11 cellular contexts compared by ENCODE assay signal in the genomic region with DNA sequence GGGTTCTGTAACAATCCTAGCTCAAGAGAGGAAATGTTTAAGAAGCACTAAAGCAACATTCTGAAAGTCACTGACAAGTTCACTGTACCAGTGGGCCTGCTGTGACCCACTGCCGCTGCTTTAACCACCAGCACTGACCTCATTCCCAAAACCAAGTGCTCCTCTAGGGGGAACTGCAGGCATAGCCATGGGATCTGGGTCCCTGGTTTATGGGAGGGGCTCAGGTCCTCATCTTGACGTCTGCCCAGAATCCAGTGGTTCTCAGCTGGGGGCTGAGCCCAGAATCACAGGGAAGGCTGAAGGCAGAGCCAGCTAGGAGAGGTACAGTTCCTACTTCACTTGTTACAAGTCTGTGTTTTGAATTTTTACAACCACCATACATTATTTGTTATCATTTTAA. TPM values are rescaled to one million over a fixed set of nuclear protein-coding genes. Genes with fewer than 3 reads are reported as not detected.
DNase-seq lines count a peak whose midpoint lies in the region; ATAC-seq and TF ChIP-seq lines count a peak whose summit lies in the region.
"Had no signal": no experiment of that assay in that cellular context is flagged by ENCODE, and none has a peak within 500 bp of the region (broad histone marks: within the 10 kb centered on the region; RNA-seq: fewer than 3 reads in every experiment).

No MANE protein-coding gene starts in this region.

- CTCF ChIA-PET in activated CD4-positive, alpha-beta memory T cell treated with anti-CD3 and anti-CD28 coated beads for 36 hours (lab: Charles Lee), result interaction anchor here (1.5 kb wide), 1 partner anchor 36 kb away, joined by 3 read pairs; the partner anchor contains the start of gene SLC2A8
- CTCF ChIA-PET in activated CD4-positive, alpha-beta memory T cell treated with anti-CD3 and anti-CD28 coated beads, Interleukin-2, amount 10 ng/mL, durations not matched to agents 7 days and 5 days (lab: Charles Lee), result interaction anchor here (1.7 kb wide), 1 partner anchor 9 kb away, joined by 3 read pairs; no protein-coding TSS in a partner anchor
- CTCF ChIA-PET in activated naive CD4-positive, alpha-beta T cell treated with anti-CD3 and anti-CD28 coated beads, Interleukin-2, amount 10 ng/mL, durations not matched to agents 7 days and 5 days (lab: Charles Lee), result interaction anchor here (0.7 to 0.9 kb wide), 2 partner anchors 27 to 80 kb away, joined by 3 read pairs; no protein-coding TSS in a partner anchor

- POLR2A ChIA-PET in activated CD4-positive, alpha-beta memory T cell treated with anti-CD3 and anti-CD28 coated beads for 36 hours (lab: Charles Lee), result no interaction called here
- POLR2A ChIA-PET in activated CD4-positive, alpha-beta memory T cell treated with anti-CD3 and anti-CD28 coated beads, Interleukin-2, amount 10 ng/mL, durations not matched to agents 7 days and 5 days (lab: Charles Lee), result interaction anchor here (1.0 kb wide), 1 partner anchor 90 kb away, joined by 5 read pairs; the partner anchor contains the start of genes LRSAM1 and RPL12

- intact Hi-C loops in activated CD4-positive, alpha-beta memory T cell treated with anti-CD3 and anti-CD28 coated beads for 36 hours (cut with micrococcal nuclease), result no loop called here
- intact Hi-C loops in left ventricle myocardium superior (cut with micrococcal nuclease), result no loop called here

- H3K36me3 Mint-ChIP-seq in activated CD4-positive, alpha-beta memory T cell treated with anti-CD3 and anti-CD28 coated beads for 36 hours, result no peaks in the 10 kb centered on the region
- no peaks in the 10 kb centered on the region for H3K36me3 Mint-ChIP-seq in activated CD4-positive, alpha-beta memory T cell treated with anti-CD3 and anti-CD28 coated beads, Interleukin-2, amount 10 ng/mL, durations not matched to agents 7 days and 5 days (ENCODE audit: low read depth)
- no peaks in the 10 kb centered on the region for H3K36me3 Mint-ChIP-seq in activated naive CD4-positive, alpha-beta T cell treated with anti-CD3 and anti-CD28 coated beads, Interleukin-2, amount 10 ng/mL, durations not matched to agents 7 days and 5 days
- H3K36me3 Mint-ChIP-seq: activated naive CD4-positive, alpha-beta T cell treated with anti-CD3 and anti-CD28 coated beads, Interleukin-2, amount 50 U/mL, for 24 hours had no signal

- H3K36me3 ChIP-seq in WERI-Rb-1, result peaks cover 86% of the 10 kb centered on the region
- peaks cover 25% of the 10 kb centered on the region for H3K36me3 ChIP-seq in thoracic aorta

- H3K4me3 Mint-ChIP-seq in activated CD4-positive, alpha-beta memory T cell treated with anti-CD3 and anti-CD28 coated beads for 36 hours, result no peak overlapping the region
- H3K4me3 Mint-ChIP-seq in activated CD4-positive, alpha-beta memory T cell treated with anti-CD3 and anti-CD28 coated beads, Interleukin-2, amount 10 ng/mL, durations not matched to agents 7 days and 5 days, result no peak overlapping the region
- H3K4me3 Mint-ChIP-seq in activated naive CD4-positive, alpha-beta T cell treated with anti-CD3 and anti-CD28 coated beads, Interleukin-2, amount 10 ng/mL, durations not matched to agents 7 days and 5 days, result no peak overlapping the region
- H3K4me3 Mint-ChIP-seq: activated naive CD4-positive, alpha-beta T cell treated with anti-CD3 and anti-CD28 coated beads, Interleukin-2, amount 50 U/mL, for 24 hours had no signal

- H3K9me3 ChIP-seq in WERI-Rb-1 (ENCODE audit: severe bottlenecking) (no peaks in the 10 kb centered on the region), thoracic aorta (no peaks in the 10 kb centered on the region)

- peaks cover 9 to 22% of the 10 kb centered on the region in 2 donors for H3K4me1 ChIP-seq in thoracic aorta (ENCODE audit: control insufficient read depth in 1 of 2, low read depth in 2 of 2)

- H3K27ac ChIP-seq in WERI-Rb-1 (peak overlapping the region; percentile 17), thoracic aorta (peak overlapping the region; percentile 56 to 77)
- H3K27ac ChIP-seq: C4-2B had no signal

- no peaks in the 10 kb centered on the region for H3K4me1 Mint-ChIP-seq in activated CD4-positive, alpha-beta memory T cell treated with anti-CD3 and anti-CD28 coated beads for 36 hours (ENCODE audit: low read depth)
- peaks cover 9% of the 10 kb centered on the region for H3K4me1 Mint-ChIP-seq in activated CD4-positive, alpha-beta memory T cell treated with anti-CD3 and anti-CD28 coated beads, Interleukin-2, amount 10 ng/mL, durations not matched to agents 7 days and 5 days
- H3K4me1 Mint-ChIP-seq in activated naive CD4-positive, alpha-beta T cell treated with anti-CD3 and anti-CD28 coated beads, Interleukin-2, amount 10 ng/mL, durations not matched to agents 7 days and 5 days, result peaks cover 7% of the 10 kb centered on the region
- H3K4me1 Mint-ChIP-seq: activated naive CD4-positive, alpha-beta T cell treated with anti-CD3 and anti-CD28 coated beads, Interleukin-2, amount 50 U/mL, for 24 hours had no signal

- H3K27me3 Mint-ChIP-seq in activated CD4-positive, alpha-beta memory T cell treated with anti-CD3 and anti-CD28 coated beads for 36 hours, result peaks cover 2% of the 10 kb centered on the region
- no peaks in the 10 kb centered on the region for H3K27me3 Mint-ChIP-seq in activated CD4-positive, alpha-beta memory T cell treated with anti-CD3 and anti-CD28 coated beads, Interleukin-2, amount 10 ng/mL, durations not matched to agents 7 days and 5 days
- H3K27me3 Mint-ChIP-seq in activated naive CD4-positive, alpha-beta T cell treated with anti-CD3 and anti-CD28 coated beads, Interleukin-2, amount 10 ng/mL, durations not matched to agents 7 days and 5 days, result peaks cover 54% of the 10 kb centered on the region

- H3K27me3 ChIP-seq in WERI-Rb-1 (ENCODE audit: insufficient read depth, low read depth, severe bottlenecking) (no peaks in the 10 kb centered on the region), thoracic aorta (replicated peaks; ENCODE audit: insufficient read depth) (no peaks in the 10 kb centered on the region)

- TF ChIP-seq CTCF in WERI-Rb-1 (IDR thresholded peaks at IDR 0.05; ENCODE audit: low read depth, low read length) (peak; percentile 54), thoracic aorta (IDR thresholded peaks at IDR 0.05) (no peak), GM10266 (IDR thresholded peaks at IDR 0.05; ENCODE audit: control insufficient read depth, insufficient read depth, low read depth, missing control alignments) (no peak)

- no peaks in the 10 kb centered on the region for H3K9me3 Mint-ChIP-seq in activated CD4-positive, alpha-beta memory T cell treated with anti-CD3 and anti-CD28 coated beads for 36 hours
- no peaks in the 10 kb centered on the region for H3K9me3 Mint-ChIP-seq in activated CD4-positive, alpha-beta memory T cell treated with anti-CD3 and anti-CD28 coated beads, Interleukin-2, amount 10 ng/mL, durations not matched to agents 7 days and 5 days
- H3K9me3 Mint-ChIP-seq in activated naive CD4-positive, alpha-beta T cell treated with anti-CD3 and anti-CD28 coated beads, Interleukin-2, amount 10 ng/mL, durations not matched to agents 7 days and 5 days, result no peaks in the 10 kb centered on the region
- H3K9me3 Mint-ChIP-seq: activated naive CD4-positive, alpha-beta T cell treated with anti-CD3 and anti-CD28 coated beads, Interleukin-2, amount 50 U/mL, for 24 hours had no signal

- no peak overlapping the region for H3K4me3 ChIP-seq in WERI-Rb-1 (ENCODE audit: low read depth, low read length)
- no peak overlapping the region for H3K4me3 ChIP-seq in thoracic aorta

- H3K27ac Mint-ChIP-seq in activated CD4-positive, alpha-beta memory T cell treated with anti-CD3 and anti-CD28 coated beads for 36 hours, result no peak overlapping the region
- no peak overlapping the region for H3K27ac Mint-ChIP-seq in activated CD4-positive, alpha-beta memory T cell treated with anti-CD3 and anti-CD28 coated beads, Interleukin-2, amount 10 ng/mL, durations not matched to agents 7 days and 5 days
- H3K27ac Mint-ChIP-seq in activated naive CD4-positive, alpha-beta T cell treated with anti-CD3 and anti-CD28 coated beads, Interleukin-2, amount 10 ng/mL, durations not matched to agents 7 days and 5 days, result no peak overlapping the region
- H3K27ac Mint-ChIP-seq: activated naive CD4-positive, alpha-beta T cell treated with anti-CD3 and anti-CD28 coated beads, Interleukin-2, amount 50 U/mL, for 24 hours had no signal

- peak; percentile 50 for ATAC-seq in left ventricle myocardium superior
- ATAC-seq in thoracic aorta (ENCODE audit: insufficient number of reproducible peaks, low FRiP score, low read depth), result no peak
- ATAC-seq in HG02678 (IDR thresholded peaks at IDR 0.05; ENCODE audit: unreplicated experiment), result no peak

- peak; percentile 13 for DNase-seq in activated CD4-positive, alpha-beta memory T cell treated with anti-CD3 and anti-CD28 coated beads for 36 hours
- DNase-seq in activated CD4-positive, alpha-beta memory T cell treated with anti-CD3 and anti-CD28 coated beads, Interleukin-2, amount 10 ng/mL, durations not matched to agents 7 days and 5 days, result no peak
- DNase-seq in WERI-Rb-1 (peak; percentile 66), left ventricle myocardium superior (no peak), thoracic aorta (ENCODE audit: low spot score) (no peak), GM10266 (ENCODE audit: extremely low spot score) (no peak)
- DNase-seq in activated naive CD4-positive, alpha-beta T cell treated with anti-CD3 and anti-CD28 coated beads, Interleukin-2, amount 10 ng/mL, durations not matched to agents 7 days and 5 days, result no peak
- DNase-seq: kidney had no signal

RNA-seq across cellular contexts. Expression of gene SLC2A8, which starts 36.1 kb away (rescaled TPM):
- total RNA-seq in activated CD4-positive, alpha-beta memory T cell treated with anti-CD3 and anti-CD28 coated beads for 36 hours, result 1 to 10 TPM; 3.2 to 4.6 TPM
- total RNA-seq in activated CD4-positive, alpha-beta memory T cell treated with anti-CD3 and anti-CD28 coated beads, Interleukin-2, amount 10 ng/mL, durations not matched to agents 7 days and 5 days, result 1 to 10 TPM; 7.5 to 7.7 TPM
- total RNA-seq in left ventricle myocardium superior (18.6 TPM), thoracic aorta (10 to 100 TPM; 21.3 to 33.4 TPM)

Comparison
In these comparisons a context has a peak if more than half of its experiments do, and no peak if none do; other contexts are left out.
1. DNase-seq: peak in activated CD4-positive, alpha-beta memory T cell treated with anti-CD3 and anti-CD28 coated beads for 36 hours (single experiment) and WERI-Rb-1 (single experiment); none in activated CD4-positive, alpha-beta memory T cell treated with anti-CD3 and anti-CD28 coated beads, Interleukin-2, amount 10 ng/mL, durations not matched to agents 7 days and 5 days (single experiment), left ventricle myocardium superior (single experiment), thoracic aorta (single experiment), GM10266 (single experiment) and activated naive CD4-positive, alpha-beta T cell treated with anti-CD3 and anti-CD28 coated beads, Interleukin-2, amount 10 ng/mL, durations not matched to agents 7 days and 5 days (single experiment).